Comparison of ENCODE assay signal across 8 cellular contexts in genomic region chr13:114064516-114065140, GRCh38.
DNase-seq lines count a peak whose midpoint lies in the region; ATAC-seq, FAIRE-seq and TF ChIP-seq lines count a peak whose summit lies in the region.

No MANE protein-coding gene starts in this region.

- no peaks in the 10 kb centered on the region for H3K27me3 ChIP-seq in BJ (ENCODE audit: control insufficient read depth, insufficient read depth, low read length)
- no peaks in the 10 kb centered on the region for H3K27me3 ChIP-seq in brain microvascular endothelial cell (replicated peaks)
- H3K27me3 ChIP-seq in HepG2 (ENCODE audit: control insufficient read depth in 1 of 2, insufficient read depth in 2 of 2, low read length in 2 of 2), result peaks cover 11 to 50% of the 10 kb centered on the region in 2 experiments

- H3K9ac ChIP-seq in HepG2 (ENCODE audit: insufficient read depth, low read depth, low read length), result no peak overlapping the region

- no peak for TF ChIP-seq CTCF in BJ (IDR thresholded peaks at IDR 0.05; ENCODE audit: insufficient read depth, low read depth, low read length)
- peak; percentile 13 for TF ChIP-seq CTCF in brain microvascular endothelial cell (IDR thresholded peaks at IDR 0.05; ENCODE audit: low read depth, low read length, missing control alignments)
- TF ChIP-seq CTCF in HepG2 (CRISPR knock-in tag; IDR thresholded peaks at IDR 0.05), result no peak

- WGBS in HepG2 (ENCODE audit: low lambda C conversion rate), result 33% methylated on average over 15 of the region's 17 CpGs

- in situ Hi-C loops in brain microvascular endothelial cell (cut with HindIII; ENCODE audit: low pct_ligation_motif_present, low sequenced_read_pairs) (no loop called here), HepG2 (cut with HindIII; ENCODE audit: extremely low pct_ligation_motif_present, low pct_unique_long_range_greater_than_20kb) (no loop called here)

- no peaks in the 10 kb centered on the region for H3K9me3 ChIP-seq in HepG2 (ENCODE audit: low read length)

- POLR2A ChIA-PET in BJ (lab: Charles Lee) (interaction anchor here (0.9 kb wide), 1 partner anchor 54 kb away, joined by 9 read pairs; no protein-coding TSS in a partner anchor), HepG2 (lab: Yijun Ruan, JAX) (no interaction called here)

- no TSS peak for BruUV-seq in HepG2 (replicated peaks; lab: Mats Ljungman, UMichigan)

- peaks cover 18% of the 10 kb centered on the region for H3K4me1 ChIP-seq in HepG2 (ENCODE audit: insufficient read depth, low read length)

- no peak for TF ChIP-seq RAD21 in HepG2 (CRISPR knock-in tag; IDR thresholded peaks at IDR 0.05)

- H4K20me1 ChIP-seq in HepG2 (ENCODE audit: insufficient read depth, low read length), result no peaks in the 10 kb centered on the region

- ATAC-seq in HepG2 (peak; percentile 27), HG02678 (IDR thresholded peaks at IDR 0.05; ENCODE audit: unreplicated experiment) (no peak), HG02981 (IDR thresholded peaks at IDR 0.05; ENCODE audit: unreplicated experiment) (no peak)

- TF ChIP-seq POLR2A in HepG2 (IDR thresholded peaks at IDR 0.05; ENCODE audit: insufficient read depth in 1 of 2, low read depth in 2 of 2, low read length in 2 of 2), result no peak

- peaks cover 5% of the 10 kb centered on the region for H3K36me3 ChIP-seq in BJ (ENCODE audit: control insufficient read depth, insufficient read depth, low read length)
- peaks cover 8% of the 10 kb centered on the region for H3K36me3 ChIP-seq in brain microvascular endothelial cell (replicated peaks)
- H3K36me3 ChIP-seq in HepG2 (replicated peaks in 1 of 2; ENCODE audit: control insufficient read depth in 1 of 2, insufficient read depth in 2 of 2, low read length in 2 of 2), result no peaks in the 10 kb centered on the region

- no peaks in the 10 kb centered on the region for H3K79me2 ChIP-seq in HepG2 (ENCODE audit: insufficient read depth, low read length)

- FAIRE-seq in HepG2 (lab: Jason Lieb, UNC), result no peak

- H3K27ac ChIP-seq in brain microvascular endothelial cell (peak overlapping the region; percentile 95), HepG2 (ENCODE audit: extremely low read length, insufficient read depth, low read length) (no peak overlapping the region), substantia nigra (ENCODE audit: low read depth, low read length, poor library complexity, severe bottlenecking) (peak overlapping the region; percentile 99)

- H2AFZ ChIP-seq in HepG2 (ENCODE audit: low read length), result peak overlapping the region; percentile 54

- H3K4me2 ChIP-seq in HepG2 (ENCODE audit: low read depth, low read length), result peak overlapping the region; percentile 53

- CTCF ChIA-PET in BJ (lab: Yijun Ruan, JAX), result interaction anchor here (0.7 to 1.6 kb wide), 6 partner anchors 9 to 158 kb away, joined by 3 to 4 read pairs (median 3); no protein-coding TSS in a partner anchor
- CTCF ChIA-PET in HepG2 (lab: Yijun Ruan, JAX; ENCODE audit: low intra/inter-chr PET ratio, low total read pairs), result no interaction called here

- DNase-seq in BJ (ENCODE audit: low read depth) (no peak), LHCN-M2 (ENCODE audit: low read depth) (peak; percentile 49), brain microvascular endothelial cell (no peak), HepG2 (ENCODE audit: low spot score) (no peak), substantia nigra (lab: John Stamatoyannopoulos, UW) (peak; percentile 33 to 88 (median 74)), NCI-H1694 (lab: John Stamatoyannopoulos, UW) (no peak)

- no peak for TF ChIP-seq EP300 in HepG2 (IDR thresholded peaks at IDR 0.05; ENCODE audit: low read depth in 2 of 2, low read length in 2 of 2)
- TF ChIP-seq EP300 in HepG2 (CRISPR knock-in tag; IDR thresholded peaks at IDR 0.05; ENCODE audit: borderline replicate concordance), result no peak

- intact Hi-C loops in HepG2 (cut with micrococcal nuclease; ENCODE audit: unreplicated experiment), result no loop called here

- H3K4me3 ChIP-seq in BJ (ENCODE audit: low read depth, low read length) (peak overlapping the region; percentile 19), brain microvascular endothelial cell (ENCODE audit: low read depth, low read length) (peak overlapping the region; percentile 36), HepG2 (replicated peaks in 1 of 3; ENCODE audit: insufficient read depth in 1 of 3, low read depth in 2 of 3, low read length in 3 of 3) (peak overlapping the region in 1 of 3 experiments; percentile 46; a peak in 2 of 6 replicates)

TF ChIP-seq in HepG2, 621 proteins besides CTCF, POLR2A, EP300 and RAD21:
- TF ChIP-seq ZNF776 (CRISPR knock-in tag; IDR thresholded peaks at IDR 0.05) (no peak), FOSL1 (CRISPR knock-in tag; IDR thresholded peaks at IDR 0.05; ENCODE audit: borderline replicate concordance) (no peak), SMAD9 (CRISPR knock-in tag; IDR thresholded peaks at IDR 0.05) (no peak), MBD4 (IDR thresholded peaks at IDR 0.05; ENCODE audit: borderline replicate concordance, low read length) (no peak), NCOR1 (IDR thresholded peaks at IDR 0.05; ENCODE audit: borderline replicate concordance, low read length) (no peak), MZF1 (CRISPR knock-in tag; IDR thresholded peaks at IDR 0.05; ENCODE audit: borderline replicate concordance) (no peak), GABPB1 (CRISPR knock-in tag; IDR thresholded peaks at IDR 0.05) (no peak), ZFP82 (CRISPR knock-in tag; IDR thresholded peaks at IDR 0.05; ENCODE audit: borderline replicate concordance) (no peak), RARG (CRISPR knock-in tag; IDR thresholded peaks at IDR 0.05; ENCODE audit: low read depth) (no peak), MED8 (CRISPR knock-in tag; IDR thresholded peaks at IDR 0.05; ENCODE audit: insufficient replicate concordance) (no peak)

Comparison
In these comparisons a context has a peak if more than half of its experiments do, and no peak if none do; other contexts are left out.
1. DNase-seq: peak in LHCN-M2 (single experiment) and substantia nigra (49 of 49); none in BJ (single experiment), brain microvascular endothelial cell (single experiment), HepG2 (single experiment) and NCI-H1694 (single experiment).